In genomic region chr10:34816067-34817002, GRCh38 we compare ENCODE assay signal across 8 cellular contexts. TPM values are rescaled to one million over a fixed set of nuclear protein-coding genes. Genes with fewer than 3 reads are reported as not detected.
DNase-seq lines count a peak whose midpoint lies in the region; ATAC-seq, FAIRE-seq and TF ChIP-seq lines count a peak whose summit lies in the region.

No MANE protein-coding gene starts in this region.

- FAIRE-seq in astrocyte (lab: Jason Lieb, UNC), result no peak

- H3K4me1 ChIP-seq in astrocyte (ENCODE audit: insufficient read depth, low read length), result peaks cover 17% of the 10 kb centered on the region
- H3K4me1 ChIP-seq in subcutaneous abdominal adipose tissue (ENCODE audit: control insufficient read depth in 5 of 5, insufficient read depth in 5 of 5, low read length in 5 of 5), result peaks cover 4 to 43% (median 29%) of the 10 kb centered on the region in 5 donors

- H3K27ac Mint-ChIP-seq in astrocyte (ENCODE audit: unreplicated experiment), result peak overlapping the region; percentile 66

- H3K36me3 ChIP-seq in astrocyte (ENCODE audit: insufficient read depth, low read length), result no peaks in the 10 kb centered on the region
- no peaks in the 10 kb centered on the region for H3K36me3 ChIP-seq in subcutaneous abdominal adipose tissue (ENCODE audit: control insufficient read depth in 5 of 5, insufficient read depth in 5 of 5, low read length in 5 of 5)

- H3K4me1 Mint-ChIP-seq in astrocyte (ENCODE audit: low read depth, unreplicated experiment), result peaks cover 25% of the 10 kb centered on the region

- H3K27ac ChIP-seq in astrocyte (ENCODE audit: low read depth, low read length), result no peak overlapping the region
- H3K27ac ChIP-seq in subcutaneous abdominal adipose tissue (ENCODE audit: low read depth, low read length), result no peak overlapping the region

- no peaks in the 10 kb centered on the region for H3K27me3 ChIP-seq in astrocyte (ENCODE audit: insufficient read depth, low read length)
- peaks cover 0 to 10% (median 0%) of the 10 kb centered on the region in 5 donors for H3K27me3 ChIP-seq in subcutaneous abdominal adipose tissue (ENCODE audit: control insufficient read depth in 5 of 5, insufficient read depth in 4 of 5, low read length in 5 of 5)

- in situ Hi-C loops in ACHN (cut with HindIII; ENCODE audit: low pct_ligation_motif_present, low pct_unique_long_range_greater_than_20kb, low sequenced_read_pairs), result no loop called here

- H3K9me3 ChIP-seq in astrocyte (ENCODE audit: insufficient read depth, low read depth, low read length) (no peaks in the 10 kb centered on the region), subcutaneous abdominal adipose tissue (ENCODE audit: control insufficient read depth in 5 of 5, low read length in 5 of 5) (no peaks in the 10 kb centered on the region)

- TF ChIP-seq CTCF in HFF-Myc (IDR thresholded peaks at IDR 0.05; ENCODE audit: low read depth, low read length, missing control alignments) (no peak), astrocyte (IDR thresholded peaks at IDR 0.05; ENCODE audit: insufficient read depth, low read depth, low read length) (no peak)

- DNase-seq in ACHN (peak; percentile 38), HFF-Myc (ENCODE audit: extremely low read depth, low read depth) (no peak), astrocyte (ENCODE audit: low read depth) (no peak), islet precursor cell (peak; percentile 67), NCI-H2081 treated with DMSO at 0.1 percent for 48 hours (lab: John Stamatoyannopoulos, UW) (no peak)
- DNase-seq in activated CD8-positive, alpha-beta memory T cell treated with anti-CD3 and anti-CD28 coated beads, Interleukin-2, amount 50 U/mL, for 4 hours, result no peak

- H3K79me2 ChIP-seq in astrocyte (ENCODE audit: insufficient read depth, low read length), result peaks cover 27% of the 10 kb centered on the region

- no peaks in the 10 kb centered on the region for H3K36me3 Mint-ChIP-seq in astrocyte (ENCODE audit: low read depth, unreplicated experiment)

- H3K9me3 Mint-ChIP-seq in astrocyte (ENCODE audit: unreplicated experiment), result no peaks in the 10 kb centered on the region

- H4K20me1 ChIP-seq in astrocyte (ENCODE audit: insufficient read depth, low read length), result peaks cover 24% of the 10 kb centered on the region

- ATAC-seq in GM18870 (IDR thresholded peaks at IDR 0.05; ENCODE audit: unreplicated experiment), result no peak

- H3K9ac ChIP-seq in astrocyte (ENCODE audit: low read length) (peak overlapping the region; percentile 58), subcutaneous abdominal adipose tissue (ENCODE audit: low read length in 5 of 5) (peak overlapping the region in 2 of 5 donors; percentile 4 to 47)

- no peaks in the 10 kb centered on the region for H3K27me3 Mint-ChIP-seq in astrocyte (ENCODE audit: low read depth, unreplicated experiment)

- H3K4me2 ChIP-seq in astrocyte (ENCODE audit: low read length), result peak overlapping the region; percentile 85

- H3K4me3 ChIP-seq in HFF-Myc (replicated peaks; ENCODE audit: low read depth, low read length), result peak overlapping the region; percentile 87
- peak overlapping the region; percentile 62 for H3K4me3 ChIP-seq in astrocyte (ENCODE audit: insufficient read depth, low read depth, low read length)
- peak overlapping the region; percentile 57 to 75 (median 63) for H3K4me3 ChIP-seq in subcutaneous abdominal adipose tissue (ENCODE audit: low read depth in 1 of 5, low read length in 5 of 5)

- H3K4me3 Mint-ChIP-seq in astrocyte (ENCODE audit: unreplicated experiment), result peak overlapping the region; percentile 85

- H2AFZ ChIP-seq in astrocyte (ENCODE audit: low read depth, low read length), result peak overlapping the region; percentile 55

RNA-seq across cellular contexts. Expression of gene PARD3, which starts 1.2 kb away (rescaled TPM):
- 35.4 and 35.9 TPM in 2 replicates for total RNA-seq in astrocyte

Comparison
In these comparisons a context has a peak if more than half of its experiments do, and no peak if none do; other contexts are left out.
1. DNase-seq: peak in ACHN (single experiment) and islet precursor cell (single experiment); none in HFF-Myc (single experiment), astrocyte (single experiment), NCI-H2081 treated with DMSO at 0.1 percent for 48 hours (single experiment) and activated CD8-positive, alpha-beta memory T cell treated with anti-CD3 and anti-CD28 coated beads, Interleukin-2, amount 50 U/mL, for 4 hours (single experiment).
2. Peak in every context shown above with its lines, with median percentiles within 50 percentile points of each other: H3K4me3 ChIP-seq.